In the genomic region with DNA sequence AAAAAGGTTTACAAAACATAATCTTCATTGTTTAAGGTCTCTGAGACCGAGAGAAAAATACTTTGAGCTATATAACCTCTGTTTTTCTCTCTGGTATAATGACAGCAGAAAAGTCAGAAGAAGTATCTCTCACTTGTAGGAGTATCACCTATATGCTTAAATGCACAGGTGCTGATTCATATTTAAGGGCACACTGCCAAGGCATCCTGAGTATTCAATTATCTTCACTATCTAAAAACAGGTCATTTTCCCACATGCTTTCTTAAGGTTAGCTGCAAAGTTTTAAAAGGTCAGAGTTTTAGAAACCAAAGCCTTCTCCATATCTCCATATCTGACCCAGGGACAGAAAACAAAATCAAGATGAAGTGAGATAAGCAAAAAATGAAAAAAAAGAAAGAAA, we compare ENCODE assay signal across 18 cellular contexts.
DNase-seq lines count a peak whose midpoint lies in the region; ATAC-seq, FAIRE-seq and TF ChIP-seq lines count a peak whose summit lies in the region.
"Had no signal": no experiment of that assay in that cellular context is flagged by ENCODE, and none has a peak within 500 bp of the region (broad histone marks: within the 10 kb centered on the region; RNA-seq: fewer than 3 reads in every experiment).

No MANE protein-coding gene starts in this region.

- H3K4me1 ChIP-seq in SK-N-SH (ENCODE audit: control insufficient read depth in 1 of 2, insufficient read depth in 2 of 2, low read depth in 1 of 2, low read length in 1 of 2) (peaks cover 0 to 8% of the 10 kb centered on the region in 2 experiments; a peak in 1 of 4 replicates), trophoblast cell (ENCODE audit: control insufficient read depth in 1 of 2, insufficient read depth in 2 of 2, low read length in 2 of 2) (peaks cover 0 to 3% of the 10 kb centered on the region in 2 experiments), right cardiac atrium (ENCODE audit: control insufficient read depth, insufficient read depth, low read length) (no peaks in the 10 kb centered on the region)

- H3K4ac ChIP-seq in trophoblast cell (ENCODE audit: low read depth, low read length) = no peak overlapping the region

- WGBS in SK-N-SH (ENCODE audit: low lambda C conversion rate) = 56% methylated on average over 1 of the region's 1 CpG
- no CpG with 5 or more reads among the region's 1 CpG for WGBS in trophoblast cell (ENCODE audit: extremely low coverage, insufficient coverage, insufficient read length)
- WGBS in right cardiac atrium = 0% methylated on average over 1 of the region's 1 CpG

- no peaks in the 10 kb centered on the region for H3K27me3 ChIP-seq in SK-N-SH (ENCODE audit: insufficient read depth)
- no peaks in the 10 kb centered on the region for H3K27me3 ChIP-seq in trophoblast cell (ENCODE audit: insufficient read depth, low read length)
- no peaks in the 10 kb centered on the region for H3K27me3 ChIP-seq in right cardiac atrium (ENCODE audit: control insufficient read depth, insufficient read depth)
- H3K27me3 ChIP-seq: upper lobe of left lung had no signal

- H3K9me3 ChIP-seq in SK-N-SH (no peaks in the 10 kb centered on the region), trophoblast cell (ENCODE audit: insufficient read depth, low read depth, low read length) (no peaks in the 10 kb centered on the region), right cardiac atrium (ENCODE audit: control insufficient read depth, low read length) (no peaks in the 10 kb centered on the region)
- H3K9me3 ChIP-seq: upper lobe of left lung had no signal

- intact Hi-C loops in right cardiac atrium (cut with DNase I) = no loop called here

- no peak overlapping the region for H4K8ac ChIP-seq in trophoblast cell (ENCODE audit: low read depth, low read length)

- H2AFZ ChIP-seq in SK-N-SH (ENCODE audit: low read depth) (no peak overlapping the region), trophoblast cell (ENCODE audit: insufficient read depth, low read length, poor library complexity) (no peak overlapping the region)

- ATAC-seq in SK-N-SH treated with all-trans-retinoic acid at 6 μM for 48 hours (no peak), right cardiac atrium (no peak)
- ATAC-seq: activated CD8-positive, alpha-beta T cell treated with anti-CD3 and anti-CD28 coated beads for 36 hours; naive thymus-derived CD8-positive, alpha-beta T cell; stimulated activated effector memory CD8-positive, alpha-beta T cell treated with anti-CD3 and anti-CD28 coated beads, Interleukin-12 subunit alpha, Interleukin-12 subunit beta, amount 100 ng/mL, for 72 hours had no signal

- FAIRE-seq in HTR-8/SVneo (lab: Jason Lieb, UNC) = no peak

- H3K9ac ChIP-seq in SK-N-SH = no peak overlapping the region
- H3K9ac ChIP-seq in trophoblast cell (ENCODE audit: low read length) = no peak overlapping the region

- no peak overlapping the region for H3K14ac ChIP-seq in trophoblast cell (ENCODE audit: low read length)

- peaks cover 3% of the 10 kb centered on the region for H3F3A ChIP-seq in SK-N-SH (replicated peaks; ENCODE audit: insufficient read depth)

- no peaks in the 10 kb centered on the region for H3K9me2 ChIP-seq in SK-N-SH

- H3K36me3 ChIP-seq in SK-N-SH (replicated peaks in 1 of 2; ENCODE audit: control insufficient read depth in 1 of 2, insufficient read depth in 2 of 2, low read length in 1 of 2) = peaks cover 19 to 23% of the 10 kb centered on the region in 2 experiments
- H3K36me3 ChIP-seq in trophoblast cell (ENCODE audit: control insufficient read depth in 1 of 2, insufficient read depth in 2 of 2, low read length in 2 of 2) = peaks cover 6 to 8% of the 10 kb centered on the region in 2 experiments

- TF ChIP-seq RAD21 in SK-N-SH (IDR thresholded peaks at IDR 0.05; ENCODE audit: low read length) = no peak

- H2BK120ac ChIP-seq in trophoblast cell (ENCODE audit: insufficient read depth, low read length, poor library complexity) = no peak overlapping the region

- no peaks in the 10 kb centered on the region for H3K79me2 ChIP-seq in SK-N-SH (ENCODE audit: insufficient read depth)
- no peaks in the 10 kb centered on the region for H3K79me2 ChIP-seq in trophoblast cell (ENCODE audit: control insufficient read depth, insufficient read depth, low read length, poor library complexity)

- POLR2A ChIA-PET in SK-N-SH (lab: Yijun Ruan, JAX) = no interaction called here

- DNase-seq in SK-N-SH = no peak
- DNase-seq in LNCaP clone FGC (ENCODE audit: low read depth) = peak; percentile 71
- DNase-seq in amniotic epithelial cell (ENCODE audit: low read depth) = peak; percentile 52
- DNase-seq in trophoblast cell = peak; percentile 75 to 94
- DNase-seq in HTR-8/SVneo (ENCODE audit: insufficient read length, low spot score) = no peak
- DNase-seq in activated CD4-positive, CD25-positive, alpha-beta regulatory T cell (lab: John Stamatoyannopoulos, UW) = no peak
- no peak for DNase-seq in right cardiac atrium
- DNase-seq: activated CD8-positive, alpha-beta T cell treated with anti-CD3 and anti-CD28 coated beads for 36 hours; caudate nucleus; CD4-positive, CD25-positive, alpha-beta regulatory T cell; effector memory CD4-positive, alpha-beta T cell; islet precursor cell; naive thymus-derived CD8-positive, alpha-beta T cell; NCI-H1930; NCI-H526; upper lobe of left lung had no signal

- H3K23ac ChIP-seq in trophoblast cell (ENCODE audit: low read length) = no peak overlapping the region

- no peak for TF ChIP-seq EP300 in SK-N-SH (IDR thresholded peaks at IDR 0.05; ENCODE audit: borderline replicate concordance in 1 of 2, low read depth in 1 of 2, low read length in 1 of 2)

- H3K18ac ChIP-seq in trophoblast cell (ENCODE audit: low read length) = no peak overlapping the region

- no peak overlapping the region for H2BK12ac ChIP-seq in trophoblast cell (ENCODE audit: low read length)

- no peak overlapping the region for H4K12ac ChIP-seq in trophoblast cell (ENCODE audit: low read depth, low read length)

- no peaks in the 10 kb centered on the region for H3K79me1 ChIP-seq in trophoblast cell (ENCODE audit: low read length)

- H3K4me3 ChIP-seq in SK-N-SH (ENCODE audit: low read depth in 2 of 2, low read length in 1 of 2) = no peak overlapping the region
- H3K4me3 ChIP-seq in LNCaP clone FGC (ENCODE audit: low read depth, low read length) = no peak overlapping the region
- H3K4me3 ChIP-seq in trophoblast cell (ENCODE audit: low read depth, low read length) = no peak overlapping the region
- no peak overlapping the region for H3K4me3 ChIP-seq in right cardiac atrium (ENCODE audit: low read length)
- H3K4me3 ChIP-seq: upper lobe of left lung had no signal

- H2BK5ac ChIP-seq in trophoblast cell (ENCODE audit: low read depth, low read length, poor library complexity) = no peak overlapping the region

- CTCF ChIA-PET in SK-N-SH (lab: Yijun Ruan, JAX) = interaction anchor here (0.8 to 1.2 kb wide), 3 partner anchors 100 to 673 kb away, joined by 3 read pairs; no protein-coding TSS in a partner anchor

- H4K20me1 ChIP-seq in SK-N-SH (ENCODE audit: insufficient read depth) = no peaks in the 10 kb centered on the region

- no peak overlapping the region for H4K91ac ChIP-seq in trophoblast cell (ENCODE audit: low read depth, low read length)

- no peak overlapping the region for H2AK5ac ChIP-seq in trophoblast cell (ENCODE audit: low read length)

- H3K4me2 ChIP-seq in SK-N-SH (no peak overlapping the region), trophoblast cell (ENCODE audit: low read length) (no peak overlapping the region)

- H3K27ac ChIP-seq in SK-N-SH (ENCODE audit: low read depth in 2 of 2, low read length in 1 of 2) (no peak overlapping the region), trophoblast cell (ENCODE audit: low read depth, low read length) (no peak overlapping the region), right cardiac atrium (ENCODE audit: low read length) (no peak overlapping the region)

- no peak for TF ChIP-seq CTCF in SK-N-SH (IDR thresholded peaks at IDR 0.05)
- TF ChIP-seq CTCF in LNCaP clone FGC (IDR thresholded peaks at IDR 0.05; ENCODE audit: control insufficient read depth, extremely low read depth, insufficient read depth) = no peak

TF ChIP-seq in SK-N-SH, 30 proteins besides CTCF, POLR2A, EP300 and RAD21 (continues in another document):
- TF ChIP-seq FOSL2 (IDR thresholded peaks at IDR 0.05; ENCODE audit: borderline replicate concordance, low read depth) = peak; percentile 18; the same call in 1 of the 2 replicates
- no peak for TF ChIP-seq RFX5 (IDR thresholded peaks at IDR 0.05; ENCODE audit: low read length)
- TF ChIP-seq NRF1 (IDR thresholded peaks at IDR 0.05; ENCODE audit: low read depth, low read length) = no peak
- peak; percentile 48; the same call in 1 of the 2 replicates for TF ChIP-seq NFIC (IDR thresholded peaks at IDR 0.05; ENCODE audit: borderline replicate concordance)
- no peak for TF ChIP-seq FOXM1 (IDR thresholded peaks at IDR 0.05; ENCODE audit: low read depth)
- TF ChIP-seq TCF12 (IDR thresholded peaks at IDR 0.05) = no peak; the same call in 1 of the 2 replicates
- TF ChIP-seq SIN3A (IDR thresholded peaks at IDR 0.05; ENCODE audit: borderline replicate concordance, low read depth, low read length) = no peak

TF ChIP-seq in SK-N-SH treated with all-trans-retinoic acid at 6 μM for 48 hours, 23 proteins besides CTCF, POLR2A, EP300 and RAD21:
- TF ChIP-seq ZFP3 (CRISPR knock-in tag; IDR thresholded peaks at IDR 0.05) = no peak
TF ChIP-seq in SK-N-SH treated with all-trans-retinoic acid at 6 μM for 48 hours: peak in this region for 0.

Comparison
In these comparisons a context has a peak if more than half of its experiments do, and no peak if none do; other contexts are left out.
1. DNase-seq: peak in LNCaP clone FGC (single experiment), amniotic epithelial cell (single experiment) and trophoblast cell (2 of 2); none in SK-N-SH (single experiment), HTR-8/SVneo (single experiment), activated CD4-positive, CD25-positive, alpha-beta regulatory T cell (0 of 4) and right cardiac atrium (0 of 3).